In genomic region chr17:57916925-57917858, GRCh38 we compare ENCODE assay signal across 8 cellular contexts. TPM values are rescaled to one million over a fixed set of nuclear protein-coding genes. Genes with fewer than 3 reads are reported as not detected.
A peak's percentile ranks its signal among the peaks of the same experiment; 100 is the strongest.
DNase-seq lines count a peak whose midpoint lies in the region; ATAC-seq and TF ChIP-seq lines count a peak whose summit lies in the region.

No MANE protein-coding gene starts in this region.

- peak overlapping the region; percentile 58 for H3K27ac Mint-ChIP-seq in MCF 10A (ENCODE audit: low read depth, unreplicated experiment)

- H3K27me3 ChIP-seq in mammary epithelial cell (ENCODE audit: insufficient read depth, low read length) (no peaks in the 10 kb centered on the region), cardiac muscle cell (no peaks in the 10 kb centered on the region)

- TF ChIP-seq CTCF in MCF 10A (IDR thresholded peaks at IDR 0.05; ENCODE audit: unreplicated experiment): no peak
- no peak for TF ChIP-seq CTCF in mammary epithelial cell (conservative IDR thresholded peaks at IDR 0.05 in 1 of 2, IDR thresholded peaks at IDR 0.05 in 1 of 2; ENCODE audit: extremely low read depth in 1 of 2, insufficient read depth in 1 of 2, low read depth in 1 of 2, low read length in 2 of 2)
- no peak for TF ChIP-seq CTCF in cardiac muscle cell (IDR thresholded peaks at IDR 0.05; ENCODE audit: low read depth, low read length)

- no peaks in the 10 kb centered on the region for H3K9me3 Mint-ChIP-seq in MCF 10A (ENCODE audit: unreplicated experiment)

- peaks cover 17% of the 10 kb centered on the region for H3K4me1 ChIP-seq in mammary epithelial cell (ENCODE audit: insufficient read depth, low read length)
- peaks cover 24% of the 10 kb centered on the region for H3K4me1 ChIP-seq in cardiac muscle cell (ENCODE audit: low read depth)

- no peak overlapping the region for H3K4me3 Mint-ChIP-seq in MCF 10A (ENCODE audit: unreplicated experiment)

- POLR2A ChIA-PET in MCF 10A (lab: Yijun Ruan, JAX): no interaction called here

- no peaks in the 10 kb centered on the region for H3K36me3 ChIP-seq in mammary epithelial cell (ENCODE audit: insufficient read depth, low read length)
- no peaks in the 10 kb centered on the region for H3K36me3 ChIP-seq in cardiac muscle cell

- peaks cover 26% of the 10 kb centered on the region for H3K4me1 Mint-ChIP-seq in MCF 10A (ENCODE audit: insufficient read depth, unreplicated experiment)

- H2AFZ ChIP-seq in mammary epithelial cell (ENCODE audit: low read depth, low read length): no peak overlapping the region

- no peak for ATAC-seq in GM19397 (IDR thresholded peaks at IDR 0.05; ENCODE audit: unreplicated experiment)

- H3K9me3 ChIP-seq in mammary epithelial cell (replicated peaks; ENCODE audit: insufficient read depth, low read length) (no peaks in the 10 kb centered on the region), cardiac muscle cell (ENCODE audit: low read depth) (no peaks in the 10 kb centered on the region)

- WGBS in mammary epithelial cell (ENCODE audit: low coverage, missing lambda C conversion rate): 99% methylated on average over 8 of the region's 9 CpGs

- H3K9ac ChIP-seq in mammary epithelial cell (ENCODE audit: insufficient read depth, low read length): no peak overlapping the region

- no peaks in the 10 kb centered on the region for H3K36me3 Mint-ChIP-seq in MCF 10A (ENCODE audit: insufficient read depth, unreplicated experiment)

- BruUV-seq in MCF 10A (replicated peaks; lab: Mats Ljungman, UMichigan): no TSS peak
- no TSS peak for BruUV-seq in mammary epithelial cell (replicated peaks; lab: Mats Ljungman, UMichigan)

- H3K27ac ChIP-seq in mammary epithelial cell (ENCODE audit: insufficient read depth, low read depth, low read length) (no peak overlapping the region), cardiac muscle cell (peak overlapping the region; percentile 16)

- intact Hi-C loops in MCF 10A (cut with micrococcal nuclease): no loop called here
- intact Hi-C loops in mammary epithelial cell (cut with micrococcal nuclease): no loop called here

- dilution Hi-C loops in mammary epithelial cell (cut with HindIII; ENCODE audit: low sequenced_read_pairs): no loop called here

- DNase-seq in MCF 10A (ENCODE audit: unreplicated experiment): no peak
- no peak for DNase-seq in mammary epithelial cell
- DNase-seq in T follicular helper cell (ENCODE audit: low read depth): peak; percentile 7
- DNase-seq in cardiac muscle cell (ENCODE audit: low read depth in 1 of 2, low spot score in 1 of 2): peak in 1 of 2 donors; percentile 40
- peak; percentile 22 for DNase-seq in stimulated activated CD4-positive, alpha-beta T cell treated with anti-CD3 and anti-CD28 coated beads, Interleukin-2, amount 100 ng/mL, for 4 hours (ENCODE audit: low read depth)
- no peak for DNase-seq in GM19240 (ENCODE audit: insufficient read length, low spot score)
- no peak for DNase-seq in NCI-H226

- in situ Hi-C loops in mammary epithelial cell (cut with MboI; ENCODE audit: low sequenced_read_pairs in 2 of 2): no loop called here

- H3K79me2 ChIP-seq in mammary epithelial cell (ENCODE audit: insufficient read depth, low read length): no peaks in the 10 kb centered on the region

- no peaks in the 10 kb centered on the region for H3K27me3 Mint-ChIP-seq in MCF 10A (ENCODE audit: insufficient read depth, unreplicated experiment)

- no peaks in the 10 kb centered on the region for H4K20me1 ChIP-seq in mammary epithelial cell (ENCODE audit: insufficient read depth, low read length)

- CTCF ChIA-PET in MCF 10A (lab: Yijun Ruan, JAX): interaction anchor here (0.7 to 0.8 kb wide), 2 partner anchors 57 to 61 kb away, joined by 3 to 4 read pairs; no protein-coding TSS in a partner anchor
- CTCF ChIA-PET in mammary epithelial cell (lab: Charles Lee; ENCODE audit: low non-redundant PET): no interaction called here

- no peak overlapping the region for H3K4me2 ChIP-seq in mammary epithelial cell (ENCODE audit: insufficient read depth, low read depth, low read length)

- H3K4me3 ChIP-seq in mammary epithelial cell (replicated peaks in 1 of 3; ENCODE audit: insufficient read depth in 1 of 3, low read depth in 2 of 3, low read length in 3 of 3) (no peak overlapping the region), cardiac muscle cell (no peak overlapping the region)

RNA-seq across cellular contexts. Expression of gene CUEDC1, which starts 38.0 kb away (rescaled TPM):
- total RNA-seq in MCF 10A (2022) (15.6 and 21.5 TPM in 2 replicates), mammary epithelial cell (10 to 100 TPM in 1 of 2 donors, 1 to 10 TPM in 1; 1.8 to 14.4 TPM), cardiac muscle cell (14.8 and 18.3 TPM in 2 replicates)
- polyA plus RNA-seq in mammary epithelial cell (9.2 TPM), cardiac muscle cell (10.9 and 15.3 TPM in 2 replicates)
- 22.4 TPM for polyA minus RNA-seq in mammary epithelial cell

Comparison
In these comparisons a context has a peak if more than half of its experiments do, and no peak if none do; other contexts are left out.
1. DNase-seq: peak in T follicular helper cell (single experiment) and stimulated activated CD4-positive, alpha-beta T cell treated with anti-CD3 and anti-CD28 coated beads, Interleukin-2, amount 100 ng/mL, for 4 hours (single experiment); none in MCF 10A (single experiment), mammary epithelial cell (single experiment), GM19240 (single experiment) and NCI-H226 (single experiment).